ENCODE assay signal across 27 cellular contexts in genomic region chr2:62669180-62669579, GRCh38. TPM values are rescaled to one million over a fixed set of nuclear protein-coding genes. Genes with fewer than 3 reads are reported as not detected.
DNase-seq lines count a peak whose midpoint lies in the region; ATAC-seq, FAIRE-seq and TF ChIP-seq lines count a peak whose summit lies in the region.
"Had no signal": no experiment of that assay in that cellular context is flagged by ENCODE, and none has a peak within 500 bp of the region (broad histone marks: within the 10 kb centered on the region; RNA-seq: fewer than 3 reads in every experiment).

No MANE protein-coding gene starts in this region.

- H3K79me2 ChIP-seq in HepG2 (ENCODE audit: insufficient read depth, low read length), result no peaks in the 10 kb centered on the region

- peak overlapping the region; percentile 58; the same call in 2 of the 3 replicates for H2BK15ac ChIP-seq in IMR-90 (ENCODE audit: low read depth, low read length)
- H2BK15ac ChIP-seq in mesenchymal stem cell (ENCODE audit: low read depth, poor library complexity, severe bottlenecking), result no peak overlapping the region

- FAIRE-seq in HepG2 (lab: Jason Lieb, UNC) (no peak), urothelium cell line (lab: Jason Lieb, UNC) (peak; percentile 46)
- FAIRE-seq: GM12878, GM12892, GM18507 had no signal

- H4K20me1 ChIP-seq in HepG2 (ENCODE audit: insufficient read depth, low read length) (no peaks in the 10 kb centered on the region), IMR-90 (ENCODE audit: insufficient read depth, low read length) (no peaks in the 10 kb centered on the region)
- H4K20me1 ChIP-seq: BLaER1 had no signal

- H3K4ac ChIP-seq in IMR-90 (ENCODE audit: low read depth, low read length), result peak overlapping the region; percentile 11; the same call in 1 of the 2 replicates
- H3K4ac ChIP-seq in mesenchymal stem cell (ENCODE audit: low read depth in 1 of 2, low read length in 2 of 2), result peak overlapping the region in 1 of 2 experiments; percentile 33

- TF ChIP-seq RAD21 in HepG2 (CRISPR knock-in tag; IDR thresholded peaks at IDR 0.05) (no peak), IMR-90 (IDR thresholded peaks at IDR 0.05; ENCODE audit: low read length) (no peak)

- TF ChIP-seq POLR2A in HepG2 (IDR thresholded peaks at IDR 0.05; ENCODE audit: insufficient read depth in 1 of 2, low read depth in 2 of 2, low read length in 2 of 2) (no peak), right lobe of liver (IDR thresholded peaks at IDR 0.05) (no peak), IMR-90 (IDR thresholded peaks at IDR 0.05; ENCODE audit: low read depth, low read length) (no peak)

- in situ Hi-C loops in HepG2 (cut with HindIII; ENCODE audit: extremely low pct_ligation_motif_present, low pct_unique_long_range_greater_than_20kb) (no loop called here), IMR-90 (cut with MboI; ENCODE audit: low sequenced_read_pairs) (loop anchor here (5.0 kb wide), 1 partner anchor 33 kb away; no protein-coding TSS in a partner anchor)

- no peak overlapping the region for H3K23ac ChIP-seq in IMR-90 (ENCODE audit: low read depth, low read length)
- H3K23ac ChIP-seq in mesenchymal stem cell (ENCODE audit: low read length in 2 of 2), result no peak overlapping the region

- no peak overlapping the region for H3K9ac ChIP-seq in HepG2 (ENCODE audit: insufficient read depth, low read depth, low read length)
- no peak overlapping the region for H3K9ac ChIP-seq in IMR-90 (ENCODE audit: low read depth, low read length)
- no peak overlapping the region for H3K9ac ChIP-seq in mesenchymal stem cell (ENCODE audit: low read length)
- H3K9ac ChIP-seq: BLaER1 had no signal

- H4K8ac ChIP-seq in IMR-90 (ENCODE audit: low read depth in 2 of 2, low read length in 2 of 2), result no peak overlapping the region
- H4K8ac ChIP-seq in mesenchymal stem cell (ENCODE audit: low read length), result no peak overlapping the region

- H3K4me1 ChIP-seq in HepG2 (ENCODE audit: insufficient read depth, low read length) (peaks cover 56% of the 10 kb centered on the region), right lobe of liver (peaks cover 0 to 13% (median 0%) of the 10 kb centered on the region in 4 donors), IMR-90 (ENCODE audit: control insufficient read depth, insufficient read depth, low read length) (peaks cover 22% of the 10 kb centered on the region), mesenchymal stem cell (ENCODE audit: control insufficient read depth, insufficient read depth, low read depth, low read length) (peaks cover 8% of the 10 kb centered on the region)
- H3K4me1 ChIP-seq: BE2C, BLaER1 had no signal

- H2BK20ac ChIP-seq in IMR-90 (ENCODE audit: low read depth, low read length), result no peak overlapping the region; the same call in 1 of the 2 replicates

- intact Hi-C loops in HepG2 (cut with micrococcal nuclease; ENCODE audit: unreplicated experiment) (no loop called here), right lobe of liver (cut with DNase I) (no loop called here), IMR-90 (cut with micrococcal nuclease) (no loop called here)

- dilution Hi-C loops in IMR-90 (cut with HindIII; ENCODE audit: low sequenced_read_pairs, unreplicated experiment), result no loop called here

- no peak overlapping the region for H2AK9ac ChIP-seq in IMR-90 (replicated peaks; ENCODE audit: low read depth, low read length, poor library complexity)

- no peaks in the 10 kb centered on the region for H3K36me3 ChIP-seq in HepG2 (replicated peaks in 1 of 2; ENCODE audit: control insufficient read depth in 1 of 2, insufficient read depth in 2 of 2, low read length in 2 of 2)
- H3K36me3 ChIP-seq in right lobe of liver, result no peaks in the 10 kb centered on the region
- H3K36me3 ChIP-seq in IMR-90 (ENCODE audit: control insufficient read depth, insufficient read depth, low read length), result no peaks in the 10 kb centered on the region
- H3K36me3 ChIP-seq in mesenchymal stem cell (ENCODE audit: control insufficient read depth in 1 of 2, insufficient read depth in 2 of 2, low read depth in 1 of 2, low read length in 2 of 2), result no peaks in the 10 kb centered on the region
- H3K36me3 ChIP-seq: BE2C, BLaER1 had no signal

- no peak overlapping the region; the same call in 1 of the 2 replicates for H2AK5ac ChIP-seq in IMR-90 (ENCODE audit: low read depth, low read length)
- peak overlapping the region; percentile 53 for H2AK5ac ChIP-seq in mesenchymal stem cell (ENCODE audit: low read length, severe bottlenecking)

- H2BK120ac ChIP-seq in IMR-90 (ENCODE audit: low read depth, low read length), result no peak overlapping the region; the same call in 1 of the 2 replicates
- no peak overlapping the region for H2BK120ac ChIP-seq in mesenchymal stem cell (ENCODE audit: low read depth, low read length)

- no peak overlapping the region for H3K56ac ChIP-seq in IMR-90 (ENCODE audit: extremely low read depth, insufficient read depth, low read length)

- H2BK5ac ChIP-seq in IMR-90 (ENCODE audit: low read depth, low read length, poor library complexity, severe bottlenecking), result no peak overlapping the region
- no peak overlapping the region for H2BK5ac ChIP-seq in mesenchymal stem cell (ENCODE audit: low read depth, low read length, poor library complexity, severe bottlenecking)

- peak overlapping the region; percentile 49 to 92 for H2BK12ac ChIP-seq in mesenchymal stem cell (ENCODE audit: low read length in 2 of 2)

- DNase-seq in HepG2 (ENCODE audit: low spot score), result no peak
- no peak for DNase-seq in right lobe of liver
- no peak for DNase-seq in IMR-90
- DNase-seq in mesenchymal stem cell, result no peak
- DNase-seq in urothelium cell line (ENCODE audit: low spot score), result no peak
- no peak for DNase-seq in NCI-H1436 (lab: John Stamatoyannopoulos, UW)
- DNase-seq in islet precursor cell, result no peak
- no peak for DNase-seq in NAMALWA (ENCODE audit: low spot score)
- DNase-seq: ACHN; BE2C; C1 segment of cervical spinal cord; CD4-positive, alpha-beta memory T cell; CD4-positive, CD25-positive, alpha-beta regulatory T cell; CD8-positive, alpha-beta memory T cell; COR-L47; DMS 273 treated with DMSO at 0.1 percent for 48 hours; DMS153; DMS53; DMS79; DND-41; EL; GDM1 had no signal

- H3K14ac ChIP-seq in IMR-90 (replicated peaks; ENCODE audit: low read depth, low read length) (no peak overlapping the region), mesenchymal stem cell (ENCODE audit: low read length in 2 of 2) (no peak overlapping the region)

- peaks cover 22% of the 10 kb centered on the region for H3K9me1 ChIP-seq in IMR-90 (ENCODE audit: insufficient read depth, low read length)

- TF ChIP-seq EP300 in HepG2 (IDR thresholded peaks at IDR 0.05; ENCODE audit: low read depth in 2 of 2, low read length in 2 of 2) (no peak), HepG2 (CRISPR knock-in tag; IDR thresholded peaks at IDR 0.05; ENCODE audit: borderline replicate concordance) (no peak)

- WGBS in HepG2 (ENCODE audit: low lambda C conversion rate), result 96% methylated on average over 5 of the region's 5 CpGs
- WGBS in right lobe of liver (ENCODE audit: insufficient coverage, low coverage, low lambda C conversion rate, missing lambda C conversion rate), result 83% methylated on average over 5 of the region's 5 CpGs
- 80% methylated on average over 1 of the region's 5 CpGs; no CpG with 5 or more reads in 1 of the 2 experiments for WGBS in IMR-90 (ENCODE audit: extremely low coverage in 2 of 2, insufficient read length in 1 of 2), 2 experiments
- 88% methylated on average over 5 of the region's 5 CpGs for WGBS in mesenchymal stem cell

- H3K9me3 ChIP-seq in HepG2 (ENCODE audit: low read length) (no peaks in the 10 kb centered on the region), right lobe of liver (no peaks in the 10 kb centered on the region), IMR-90 (ENCODE audit: control insufficient read depth, insufficient read depth, low read length) (no peaks in the 10 kb centered on the region), mesenchymal stem cell (ENCODE audit: control insufficient read depth, low read length) (no peaks in the 10 kb centered on the region)
- H3K9me3 ChIP-seq: BE2C, BLaER1 had no signal

- H4K5ac ChIP-seq in IMR-90 (ENCODE audit: low read depth, low read length), result no peak overlapping the region

- H3K27me3 ChIP-seq in HepG2 (ENCODE audit: control insufficient read depth in 1 of 2, insufficient read depth in 2 of 2, low read length in 2 of 2), result no peaks in the 10 kb centered on the region
- H3K27me3 ChIP-seq in right lobe of liver, result no peaks in the 10 kb centered on the region
- no peaks in the 10 kb centered on the region for H3K27me3 ChIP-seq in IMR-90 (ENCODE audit: control insufficient read depth, insufficient read depth, low read length)
- no peaks in the 10 kb centered on the region for H3K27me3 ChIP-seq in mesenchymal stem cell (ENCODE audit: control insufficient read depth in 1 of 2, insufficient read depth in 1 of 2, low read length in 2 of 2)
- H3K27me3 ChIP-seq: BE2C, BLaER1 had no signal

- H4K91ac ChIP-seq in IMR-90 (ENCODE audit: insufficient read depth, low read depth, low read length) (no peak overlapping the region), mesenchymal stem cell (ENCODE audit: low read length) (no peak overlapping the region)

- H2AFZ ChIP-seq in HepG2 (ENCODE audit: low read length) (no peak overlapping the region), IMR-90 (replicated peaks; ENCODE audit: low read length, poor library complexity) (no peak overlapping the region), mesenchymal stem cell (ENCODE audit: low read depth, low read length) (no peak overlapping the region)

- BruUV-seq in HepG2 (replicated peaks; lab: Mats Ljungman, UMichigan) (no TSS peak), IMR-90 (replicated peaks; lab: Mats Ljungman, UMichigan) (no TSS peak)

- POLR2A ChIA-PET in HepG2 (lab: Yijun Ruan, JAX) (interaction anchor here (1.1 kb wide), 1 partner anchor 36 kb away, joined by 3 read pairs; no protein-coding TSS in a partner anchor), IMR-90 (lab: Charles Lee; ENCODE audit: unreplicated experiment) (no interaction called here)

- CTCF ChIA-PET in HepG2 (lab: Yijun Ruan, JAX; ENCODE audit: low intra/inter-chr PET ratio, low total read pairs), result no interaction called here
- CTCF ChIA-PET in IMR-90 (lab: Yijun Ruan, JAX), result no interaction called here

- TF ChIP-seq CTCF in HepG2 (CRISPR knock-in tag; IDR thresholded peaks at IDR 0.05), result no peak
- no peak for TF ChIP-seq CTCF in right lobe of liver (IDR thresholded peaks at IDR 0.05)
- TF ChIP-seq CTCF in IMR-90 (conservative IDR thresholded peaks at IDR 0.05; ENCODE audit: low read depth, low read length), result no peak

- H3K4me2 ChIP-seq in HepG2 (ENCODE audit: low read depth, low read length) (no peak overlapping the region), IMR-90 (ENCODE audit: low read depth, low read length) (no peak overlapping the region), mesenchymal stem cell (ENCODE audit: low read length, poor library complexity, severe bottlenecking) (no peak overlapping the region)
- H3K4me2 ChIP-seq: BLaER1 had no signal

- H3K27ac ChIP-seq in HepG2 (ENCODE audit: extremely low read length, insufficient read depth, low read length) (no peak overlapping the region), right lobe of liver (no peak overlapping the region), IMR-90 (ENCODE audit: insufficient read depth, low read length) (no peak overlapping the region), mesenchymal stem cell (ENCODE audit: low read length, poor library complexity, severe bottlenecking) (no peak overlapping the region)
- H3K27ac ChIP-seq: 22Rv1, BLaER1 had no signal

- H3K79me1 ChIP-seq in IMR-90 (ENCODE audit: low read depth in 1 of 2, low read length in 2 of 2) (peaks cover 0 to 3% of the 10 kb centered on the region in 2 experiments; a peak in 1 of 4 replicates), mesenchymal stem cell (replicated peaks; ENCODE audit: low read length, poor library complexity, severe bottlenecking) (no peaks in the 10 kb centered on the region)

- no peak overlapping the region for H3K4me3 ChIP-seq in HepG2 (replicated peaks in 1 of 3; ENCODE audit: insufficient read depth in 1 of 3, low read depth in 2 of 3, low read length in 3 of 3)
- no peak overlapping the region for H3K4me3 ChIP-seq in right lobe of liver
- no peak overlapping the region for H3K4me3 ChIP-seq in IMR-90 (ENCODE audit: insufficient read depth, low read depth, low read length)
- H3K4me3 ChIP-seq in mesenchymal stem cell (ENCODE audit: insufficient read depth in 1 of 2, low read depth in 1 of 2, low read length in 2 of 2), result no peak overlapping the region
- H3K4me3 ChIP-seq: BLaER1, GM12878 had no signal

- peak overlapping the region; percentile 42; the same call in 1 of the 2 replicates for H3K18ac ChIP-seq in IMR-90 (ENCODE audit: low read depth, low read length)
- peak overlapping the region in 1 of 2 experiments; percentile 11 for H3K18ac ChIP-seq in mesenchymal stem cell (ENCODE audit: low read depth in 1 of 2, low read length in 2 of 2)

- no peak for ATAC-seq in HepG2
- ATAC-seq in right lobe of liver, result no peak
- no peak for ATAC-seq in IMR-90 (ENCODE audit: low read depth)
- ATAC-seq: GM12878 had no signal

RNA-seq across cellular contexts. Expression of gene EHBP1, which starts 36.3 kb away (rescaled TPM):
- total RNA-seq in HepG2 (2016; rRNA removed; fragmentation: Illumina TruSeq; extraction: Trizol), result 93.5 and 122 TPM in 2 replicates
- total RNA-seq in HepG2 (2016; cell fraction: cytosol; rRNA removed; fragmentation: Illumina TruSeq; extraction: Trizol; ENCODE audit: low read depth), result 97.2 and 110 TPM in 2 replicates
- total RNA-seq in HepG2 (2016; cell fraction: insoluble cytoplasmic fraction; rRNA removed; fragmentation: Illumina TruSeq; extraction: Trizol), result 95.7 and 116 TPM in 2 replicates
- total RNA-seq in HepG2 (2016; cell fraction: membrane; rRNA removed; fragmentation: Illumina TruSeq; extraction: Trizol), result 85.7 and 89.7 TPM in 2 replicates
- 203 and 204 TPM in 2 replicates for total RNA-seq in HepG2 (2016; cell fraction: nucleus; rRNA removed; fragmentation: Illumina TruSeq; extraction: Trizol)
- 133 and 146 TPM in 2 replicates for polyA plus RNA-seq in HepG2 (2011; rRNA removed)
- polyA plus RNA-seq in HepG2 (2011; cell fraction: cytosol; rRNA removed), result 63.6 and 104 TPM in 2 replicates
- 143 and 176 TPM in 2 replicates for polyA plus RNA-seq in HepG2 (2011; cell fraction: nucleus; rRNA removed)
- 168 and 275 TPM in 2 replicates for polyA plus RNA-seq in HepG2 (2012)
- 15.0 and 16.3 TPM in 2 replicates for polyA plus RNA-seq in HepG2 (2016; cell fraction: cytosol; fragmentation: Illumina TruSeq; extraction: Trizol; ENCODE audit: low read depth)
- polyA plus RNA-seq in HepG2 (2016; cell fraction: insoluble cytoplasmic fraction; fragmentation: Illumina TruSeq; extraction: Trizol; ENCODE audit: low read depth), result 115 and 119 TPM in 2 replicates
- polyA plus RNA-seq in HepG2 (2016; cell fraction: membrane; fragmentation: Illumina TruSeq; extraction: Trizol; ENCODE audit: low read depth), result 32.6 and 37.1 TPM in 2 replicates
- polyA plus RNA-seq in HepG2 (2016; cell fraction: nucleus; fragmentation: Illumina TruSeq; extraction: Trizol; ENCODE audit: insufficient read depth, low read depth), result 123 and 129 TPM in 2 replicates
- polyA minus RNA-seq in HepG2 (2011; rRNA and poly(A)+ RNA removed; ENCODE audit: low replicate concordance), result 26.4 and 224 TPM in 2 replicates
- polyA minus RNA-seq in HepG2 (2011; cell fraction: cytosol; rRNA and poly(A)+ RNA removed), result 152 and 197 TPM in 2 replicates
- 1,403 and 1,733 TPM in 2 replicates for polyA minus RNA-seq in HepG2 (2011; cell fraction: nucleus; rRNA and poly(A)+ RNA removed)
- 10 to 100 TPM; 40.4 to 66.6 (median 46.3) TPM for total RNA-seq in right lobe of liver
- total RNA-seq in IMR-90 (2012; rRNA removed), result 44.4 and 55.0 TPM in 2 replicates
- polyA plus RNA-seq in IMR-90 (2012; rRNA removed), result 28.3 and 28.5 TPM in 2 replicates
- polyA plus RNA-seq in IMR-90 (2012; cell fraction: cytosol; rRNA removed), result 8.3 and 11.9 TPM in 2 replicates
- 10.9 and 45.6 TPM in 2 replicates for polyA plus RNA-seq in IMR-90 (2012; cell fraction: nucleus; rRNA removed; ENCODE audit: low replicate concordance)
- 26.8 TPM for polyA plus RNA-seq in mesenchymal stem cell (2013, experiment 1 of 2)
- polyA plus RNA-seq in mesenchymal stem cell (2013, experiment 2 of 2), result 26.1 TPM
